In genomic region chr13:42056585-42056984, GRCh38 we compare ENCODE assay signal across 1 cellular context.
A peak's percentile ranks its signal among the peaks of the same experiment; 100 is the strongest.
TF ChIP-seq lines count a peak whose summit lies in the region.

No MANE protein-coding gene starts in this region.

TF ChIP-seq in K562, 482 proteins besides CTCF, POLR2A, EP300 and RAD21 (continued from another document):
- TF ChIP-seq TRIM28 (IDR thresholded peaks at IDR 0.05) (no peak), ATF7 (IDR thresholded peaks at IDR 0.05) (no peak), EWSR1 (IDR thresholded peaks at IDR 0.05; ENCODE audit: borderline replicate concordance, low read depth, partially characterized antibody) (no peak), ZBTB2 (IDR thresholded peaks at IDR 0.05) (peak; percentile 30; the same call in 1 of the 2 replicates), PRMT5 (CRISPR knock-in tag; IDR thresholded peaks at IDR 0.05) (no peak), MAFG (tag; conservative IDR thresholded peaks at IDR 0.05) (no peak), RAD51 (IDR thresholded peaks at IDR 0.05; ENCODE audit: borderline replicate concordance, low read depth) (no peak), ZBTB17 (CRISPR knock-in tag; IDR thresholded peaks at IDR 0.05) (no peak)
